Comparison of ENCODE assay signal across 3 cellular contexts in genomic region chr12:47811581-47812484, GRCh38.
TF ChIP-seq lines count a peak whose summit lies in the region.

No MANE protein-coding gene starts in this region.

TF ChIP-seq in K562, 482 proteins besides CTCF, POLR2A, EP300 and RAD21:
- TF ChIP-seq ZBTB7A (IDR thresholded peaks at IDR 0.05; ENCODE audit: borderline replicate concordance, control insufficient read depth, low read depth, low read length) (0 out of 2 replicates have a peak, but pooled peaks have one; percentile 20), ZNF592 (IDR thresholded peaks at IDR 0.05) (peak; percentile 17; the same call in 1 of the 2 replicates), POLR2H (tag; IDR thresholded peaks at IDR 0.05; ENCODE audit: low read depth) (no peak), EGR1 (conservative IDR thresholded peaks at IDR 0.05) (peak; percentile 55), ZEB2 (IDR thresholded peaks at IDR 0.05) (no peak)
TF ChIP-seq in K562: peak in this region for 3.

TF ChIP-seq in HepG2, 621 proteins besides CTCF, POLR2A, EP300 and RAD21:
- TF ChIP-seq REL (CRISPR knock-in tag; conservative IDR thresholded peaks at IDR 0.05) (no peak), YY1 (IDR thresholded peaks at IDR 0.05; ENCODE audit: insufficient read depth, insufficient replicate concordance, low read depth, low read length) (no peak), NAIF1 (CRISPR knock-in tag; IDR thresholded peaks at IDR 0.05; ENCODE audit: borderline replicate concordance) (no peak), ZFP37 (CRISPR knock-in tag; IDR thresholded peaks at IDR 0.05; ENCODE audit: borderline replicate concordance) (no peak), PAF1 (CRISPR knock-in tag; IDR thresholded peaks at IDR 0.05) (no peak), DMTF1 (CRISPR knock-in tag; IDR thresholded peaks at IDR 0.05) (no peak), ZBTB49 (CRISPR knock-in tag; IDR thresholded peaks at IDR 0.05; ENCODE audit: borderline replicate concordance) (no peak), ZKSCAN5 (CRISPR knock-in tag; IDR thresholded peaks at IDR 0.05) (no peak)

TF ChIP-seq in GM12891, 5 proteins besides CTCF, POLR2A, EP300 and RAD21:
- TF ChIP-seq SPI1 (IDR thresholded peaks at IDR 0.05; ENCODE audit: low read depth, low read length) (no peak), POLR2AphosphoS5 (IDR thresholded peaks at IDR 0.05; ENCODE audit: low read depth, low read length) (no peak), TAF1 (IDR thresholded peaks at IDR 0.05; ENCODE audit: low read depth, low read length) (no peak), PAX5 (IDR thresholded peaks at IDR 0.05; ENCODE audit: insufficient read depth, low read length, severe bottlenecking) (no peak)
